Comparison of ENCODE assay signal across 10 cellular contexts in the genomic region with DNA sequence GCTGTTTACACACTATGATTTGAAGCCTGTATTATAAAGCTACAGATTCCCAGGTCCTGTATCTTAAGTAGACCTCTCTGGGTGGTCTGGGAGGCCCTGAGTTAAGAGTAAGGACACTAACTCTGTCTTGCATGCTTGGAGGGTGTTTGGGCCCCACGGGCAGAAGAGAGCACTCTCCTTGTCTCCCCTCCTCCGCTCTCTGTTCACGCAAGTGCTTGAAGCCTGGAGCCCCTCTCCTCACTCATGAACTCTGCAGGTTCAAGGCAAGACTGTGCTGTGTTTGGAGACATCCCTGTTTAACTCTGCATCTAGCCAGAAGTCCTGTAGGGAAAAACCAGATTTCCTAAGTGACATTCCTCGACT.
DNase-seq lines count a peak whose midpoint lies in the region; ATAC-seq and TF ChIP-seq lines count a peak whose summit lies in the region.
"Had no signal": no experiment of that assay in that cellular context is flagged by ENCODE, and none has a peak within 500 bp of the region (broad histone marks: within the 10 kb centered on the region; RNA-seq: fewer than 3 reads in every experiment).

No MANE protein-coding gene starts in this region.

- no peaks in the 10 kb centered on the region for H3K27me3 Mint-ChIP-seq in activated T-cell treated with anti-CD3 and anti-CD28 coated beads, Interleukin-2, amount 50 U/mL, for 24 hours

- peaks cover 41% of the 10 kb centered on the region for H3K4me1 Mint-ChIP-seq in activated T-cell treated with anti-CD3 and anti-CD28 coated beads, Interleukin-2, amount 50 U/mL, for 24 hours (ENCODE audit: low read depth)

- intact Hi-C loops in left lung (cut with DNase I) (no loop called here), transverse colon (cut with DNase I; ENCODE audit: low total_unique reads) (no loop called here)

- ATAC-seq in activated naive CD4-positive, alpha-beta T cell treated with anti-CD3 and anti-CD28 coated beads, Interleukin-2, amount 50 U/mL, for 72 hours: no peak
- ATAC-seq in left lung (no peak), left lobe of liver (no peak)

- peak overlapping the region; percentile 58 for H3K27ac ChIP-seq in left lung
- peak overlapping the region; percentile 52 to 66 (median 60) for H3K27ac ChIP-seq in transverse colon

- H3K36me3 ChIP-seq in left lung (no peaks in the 10 kb centered on the region), transverse colon (no peaks in the 10 kb centered on the region)

- H3K4me1 ChIP-seq in left lung: peaks cover 15 to 32% of the 10 kb centered on the region in 2 donors
- peaks cover 7 to 49% (median 23%) of the 10 kb centered on the region in 4 donors for H3K4me1 ChIP-seq in transverse colon

- H3K9me3 ChIP-seq in left lung (no peaks in the 10 kb centered on the region), transverse colon (no peaks in the 10 kb centered on the region)

- no peak for DNase-seq in activated T-cell treated with anti-CD3 and anti-CD28 coated beads, Interleukin-2, amount 50 U/mL, for 24 hours
- DNase-seq in activated T-cell treated with anti-CD3 and anti-CD28 coated beads for 4 hours (no peak), left lung (no peak), transverse colon (no peak), mesenteric fat pad (ENCODE audit: low spot score) (no peak), left lobe of liver (ENCODE audit: low spot score) (no peak), NCI-H1930 (lab: John Stamatoyannopoulos, UW) (no peak)
- DNase-seq in activated naive CD4-positive, alpha-beta T cell treated with anti-CD3 and anti-CD28 coated beads, Interleukin-2, amount 50 U/mL, for 72 hours (ENCODE audit: low spot score in 2 of 2): no peak
- DNase-seq: MM.1S, NCI-H446 had no signal

- WGBS in transverse colon (ENCODE audit: low coverage in 1 of 2), 2 donors: 89 to 100% methylated on average over 1 to 4 of the region's 4 CpGs

- no peaks in the 10 kb centered on the region for H3K9me3 Mint-ChIP-seq in activated T-cell treated with anti-CD3 and anti-CD28 coated beads, Interleukin-2, amount 50 U/mL, for 24 hours
- H3K9me3 Mint-ChIP-seq in activated naive CD4-positive, alpha-beta T cell treated with anti-CD3 and anti-CD28 coated beads, Interleukin-2, amount 50 U/mL, for 72 hours: no peaks in the 10 kb centered on the region

- in situ Hi-C loops in transverse colon (cut with MboI; ENCODE audit: low pct_ligation_motif_present in 1 of 4, low pct_unique_long_range_greater_than_20kb in 1 of 4, low sequenced_read_pairs in 3 of 4): no loop called here

- no peaks in the 10 kb centered on the region for H3K36me3 Mint-ChIP-seq in activated T-cell treated with anti-CD3 and anti-CD28 coated beads, Interleukin-2, amount 50 U/mL, for 24 hours (ENCODE audit: low read depth)
- H3K36me3 Mint-ChIP-seq in activated naive CD4-positive, alpha-beta T cell treated with anti-CD3 and anti-CD28 coated beads, Interleukin-2, amount 50 U/mL, for 72 hours: peaks cover 0 to 7% of the 10 kb centered on the region in 2 donors

- H3K4me3 Mint-ChIP-seq in activated T-cell treated with anti-CD3 and anti-CD28 coated beads, Interleukin-2, amount 50 U/mL, for 24 hours: no peak overlapping the region

- H3K4me3 ChIP-seq in left lung: no peak overlapping the region
- H3K4me3 ChIP-seq in transverse colon: no peak overlapping the region

- H3K27ac Mint-ChIP-seq in activated T-cell treated with anti-CD3 and anti-CD28 coated beads, Interleukin-2, amount 50 U/mL, for 24 hours: peak overlapping the region; percentile 83
- H3K27ac Mint-ChIP-seq in activated naive CD4-positive, alpha-beta T cell treated with anti-CD3 and anti-CD28 coated beads, Interleukin-2, amount 50 U/mL, for 72 hours: peak overlapping the region; percentile 22 to 94

- no peak for TF ChIP-seq CTCF in left lung (IDR thresholded peaks at IDR 0.05)
- TF ChIP-seq CTCF in transverse colon (IDR thresholded peaks at IDR 0.05): no peak

- TF ChIP-seq POLR2A in transverse colon (IDR thresholded peaks at IDR 0.05): no peak

- no peaks in the 10 kb centered on the region for H3K27me3 ChIP-seq in left lung
- H3K27me3 ChIP-seq in transverse colon: no peaks in the 10 kb centered on the region

- no peak for TF ChIP-seq EP300 in transverse colon (IDR thresholded peaks at IDR 0.05; ENCODE audit: low read depth)
